10 cellular contexts compared by ENCODE assay signal in the genomic region with DNA sequence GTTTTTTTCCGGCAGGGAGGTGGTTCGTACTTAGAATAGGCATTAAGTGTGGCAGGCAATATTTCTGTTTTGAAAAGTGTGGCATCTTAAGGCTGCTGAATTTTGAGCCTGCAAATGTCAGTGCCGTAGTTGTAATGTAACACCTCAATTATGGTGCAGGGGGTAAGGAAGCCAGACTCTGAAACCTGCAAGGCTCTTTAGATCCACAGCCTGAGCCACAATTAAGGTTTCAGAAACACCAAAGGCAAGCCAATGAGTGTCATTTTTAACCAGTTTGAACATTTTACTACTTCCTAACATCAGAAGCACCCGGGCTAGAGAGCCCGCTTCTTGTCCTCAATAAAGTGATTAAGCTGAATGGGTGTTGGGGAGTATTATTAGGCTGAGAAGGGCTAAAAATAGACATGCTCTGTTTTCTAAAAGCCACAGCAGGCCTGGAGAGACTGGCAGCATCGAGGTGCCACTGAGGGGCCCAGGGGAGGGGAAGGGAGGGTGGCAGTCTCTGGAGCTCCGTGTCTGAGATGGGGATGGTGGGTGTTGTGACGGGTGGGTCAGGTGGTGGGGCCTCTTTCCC.
DNase-seq lines count a peak whose midpoint lies in the region; ATAC-seq and TF ChIP-seq lines count a peak whose summit lies in the region.
"Had no signal": no experiment of that assay in that cellular context is flagged by ENCODE, and none has a peak within 500 bp of the region (broad histone marks: within the 10 kb centered on the region; RNA-seq: fewer than 3 reads in every experiment).

No MANE protein-coding gene starts in this region.

- peaks cover 58% of the 10 kb centered on the region for H3K4me1 Mint-ChIP-seq in activated CD4-positive, alpha-beta memory T cell treated with anti-CD3 and anti-CD28 coated beads, Interleukin-2, amount 10 ng/mL, durations not matched to agents 7 days and 5 days

- POLR2A ChIA-PET in activated CD4-positive, alpha-beta memory T cell treated with anti-CD3 and anti-CD28 coated beads, Interleukin-2, amount 10 ng/mL, durations not matched to agents 7 days and 5 days (lab: Charles Lee) = interaction anchor here (1.2 to 9.0 kb wide), 4 partner anchors 8 to 95 kb away, joined by 3 to 121 read pairs (median 8); no protein-coding TSS in a partner anchor

- no peaks in the 10 kb centered on the region for H4K20me1 ChIP-seq in MM.1S (ENCODE audit: insufficient read depth, low read length)

- H3K4me3 ChIP-seq in MM.1S (ENCODE audit: low read length) (peak overlapping the region; percentile 41), right cardiac atrium (ENCODE audit: low read length) (no peak overlapping the region), HAP-1 (no peak overlapping the region)

- H3K4me1 ChIP-seq in MM.1S (ENCODE audit: low read length) (peaks cover 41% of the 10 kb centered on the region), right cardiac atrium (ENCODE audit: control insufficient read depth, insufficient read depth, low read length) (peaks cover 76% of the 10 kb centered on the region), HAP-1 (no peaks in the 10 kb centered on the region)

- peaks cover 1% of the 10 kb centered on the region for H3K27me3 Mint-ChIP-seq in activated CD4-positive, alpha-beta memory T cell treated with anti-CD3 and anti-CD28 coated beads, Interleukin-2, amount 10 ng/mL, durations not matched to agents 7 days and 5 days

- H3K4me2 ChIP-seq in MM.1S (ENCODE audit: low read depth, low read length) = peak overlapping the region; percentile 76

- in situ Hi-C loops in HAP-1 (cut with MboI; ENCODE audit: low sequenced_read_pairs) = no loop called here
- in situ Hi-C loops in GM13977 (cut with MboI; ENCODE audit: low pct_unique_long_range_greater_than_20kb, low sequenced_read_pairs, unreplicated experiment) = no loop called here

- peak overlapping the region; percentile 33 for H3K4me3 Mint-ChIP-seq in activated CD4-positive, alpha-beta memory T cell treated with anti-CD3 and anti-CD28 coated beads, Interleukin-2, amount 10 ng/mL, durations not matched to agents 7 days and 5 days

- peaks cover 23% of the 10 kb centered on the region for H3F3A ChIP-seq in MM.1S (ENCODE audit: insufficient read depth, low read length)

- H3K27ac Mint-ChIP-seq in activated CD4-positive, alpha-beta memory T cell treated with anti-CD3 and anti-CD28 coated beads, Interleukin-2, amount 10 ng/mL, durations not matched to agents 7 days and 5 days = peak overlapping the region; percentile 82

- H3K27me3 ChIP-seq in MM.1S (replicated peaks; ENCODE audit: insufficient read depth, low read length) (no peaks in the 10 kb centered on the region), right cardiac atrium (ENCODE audit: control insufficient read depth, insufficient read depth) (no peaks in the 10 kb centered on the region), HAP-1 (ENCODE audit: low read depth) (peaks cover 5% of the 10 kb centered on the region)

- CTCF ChIA-PET in activated CD4-positive, alpha-beta memory T cell treated with anti-CD3 and anti-CD28 coated beads, Interleukin-2, amount 10 ng/mL, durations not matched to agents 7 days and 5 days (lab: Charles Lee) = interaction anchor here (1.3 to 6.0 kb wide), 3 partner anchors 9 to 137 kb away, joined by 4 to 30 read pairs (median 4); no protein-coding TSS in a partner anchor

- H3K27ac ChIP-seq in MM.1S (ENCODE audit: low read length) (peak overlapping the region; percentile 77), right cardiac atrium (ENCODE audit: low read length) (peak overlapping the region; percentile 100)

- H3K36me3 ChIP-seq in MM.1S (replicated peaks; ENCODE audit: insufficient read depth, low read length) (no peaks in the 10 kb centered on the region), HAP-1 (replicated peaks) (no peaks in the 10 kb centered on the region)

- no peaks in the 10 kb centered on the region for H3K9me2 ChIP-seq in MM.1S (replicated peaks; ENCODE audit: insufficient read depth, low read length)

- peak overlapping the region; percentile 15; the same call in 1 of the 2 replicates for H3K9ac ChIP-seq in MM.1S (ENCODE audit: low read length)

- H3K36me3 Mint-ChIP-seq in activated CD4-positive, alpha-beta memory T cell treated with anti-CD3 and anti-CD28 coated beads, Interleukin-2, amount 10 ng/mL, durations not matched to agents 7 days and 5 days (ENCODE audit: low read depth) = peaks cover 2% of the 10 kb centered on the region

- no peaks in the 10 kb centered on the region for H3K79me2 ChIP-seq in MM.1S (ENCODE audit: low read length)

- WGBS in right cardiac atrium = 50% methylated on average over 8 of the region's 8 CpGs

- H3K9me3 ChIP-seq in MM.1S (replicated peaks; ENCODE audit: insufficient read depth, low read length) = no peaks in the 10 kb centered on the region
- H3K9me3 ChIP-seq in right cardiac atrium (ENCODE audit: control insufficient read depth, low read length) = no peaks in the 10 kb centered on the region
- no peaks in the 10 kb centered on the region for H3K9me3 ChIP-seq in HAP-1

- intact Hi-C loops in right cardiac atrium (cut with DNase I) = loop anchor here in 2 of 4 donors (5.0 kb wide), 1 partner anchor 111 kb away; no protein-coding TSS in a partner anchor

- peak overlapping the region; percentile 74 for H2AFZ ChIP-seq in MM.1S (ENCODE audit: low read length)

- peak; percentile 57 to 66 for ATAC-seq in right cardiac atrium
- ATAC-seq in stimulated activated naive CD8-positive, alpha-beta T cell treated with anti-CD3 and anti-CD28 coated beads, Interleukin-15, Interleukin-2, amounts not matched to agents 100 U/mL and 50 U/mL, for 24 hours = peak; percentile 46
- no peak for ATAC-seq in GM18502 (IDR thresholded peaks at IDR 0.05; ENCODE audit: poor library complexity, unreplicated experiment)

- TF ChIP-seq CTCF in MM.1S (IDR thresholded peaks at IDR 0.05; ENCODE audit: low read length) = no peak
- TF ChIP-seq CTCF in GM13977 (IDR thresholded peaks at IDR 0.05; ENCODE audit: extremely low read depth, insufficient read depth, missing control alignments) = no peak

- no peaks in the 10 kb centered on the region for H3K9me3 Mint-ChIP-seq in activated CD4-positive, alpha-beta memory T cell treated with anti-CD3 and anti-CD28 coated beads, Interleukin-2, amount 10 ng/mL, durations not matched to agents 7 days and 5 days

- peak; percentile 73 for DNase-seq in MM.1S
- DNase-seq in activated CD4-positive, alpha-beta memory T cell treated with anti-CD3 and anti-CD28 coated beads, Interleukin-2, amount 10 ng/mL, durations not matched to agents 7 days and 5 days = no peak
- DNase-seq in right cardiac atrium = peak; percentile 65 to 89 (median 81)
- DNase-seq in stimulated activated naive CD8-positive, alpha-beta T cell treated with anti-CD3 and anti-CD28 coated beads, Interleukin-15, Interleukin-2, amounts not matched to agents 100 U/mL and 50 U/mL, for 24 hours = no peak
- DNase-seq in HAP-1 (ENCODE audit: low spot score in 2 of 2) = no peak
- no peak for DNase-seq in NOMO-1 treated with DMSO at 0.1 percent for 48 hours (lab: John Stamatoyannopoulos, UW; ENCODE audit: unreplicated experiment)
- DNase-seq in GM13977 (ENCODE audit: low spot score) = no peak
- DNase-seq: foreskin fibroblast, NCI-H2029 treated with DMSO at 0.1 percent for 48 hours had no signal

Comparison
In these comparisons a context has a peak if more than half of its experiments do, and no peak if none do; other contexts are left out.
1. DNase-seq: peak in MM.1S (single experiment) and right cardiac atrium (3 of 3); none in activated CD4-positive, alpha-beta memory T cell treated with anti-CD3 and anti-CD28 coated beads, Interleukin-2, amount 10 ng/mL, durations not matched to agents 7 days and 5 days (single experiment), stimulated activated naive CD8-positive, alpha-beta T cell treated with anti-CD3 and anti-CD28 coated beads, Interleukin-15, Interleukin-2, amounts not matched to agents 100 U/mL and 50 U/mL, for 24 hours (single experiment), HAP-1 (0 of 2), NOMO-1 treated with DMSO at 0.1 percent for 48 hours (single experiment) and GM13977 (single experiment).